Comparison of ENCODE assay signal across 1 cellular context in the genomic region with DNA sequence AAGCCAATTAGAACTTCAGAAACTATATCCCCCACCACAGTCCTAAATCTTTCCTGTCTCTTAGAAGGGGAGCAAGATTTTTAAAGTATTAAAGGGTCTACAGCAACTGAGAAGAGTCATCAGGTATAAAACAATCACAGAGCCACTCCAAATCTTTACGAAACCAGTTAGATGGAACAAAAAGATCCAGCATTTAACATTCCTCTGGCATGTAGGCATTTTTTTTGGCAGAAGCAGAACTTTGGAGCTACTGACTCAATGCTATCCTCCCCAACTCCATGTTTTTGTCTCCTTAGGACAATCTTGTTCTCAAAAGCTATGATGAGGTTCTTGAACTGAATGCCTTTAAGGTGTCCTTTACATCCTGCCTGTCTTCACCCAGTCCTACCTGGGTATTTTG.
TF ChIP-seq lines count a peak whose summit lies in the region.

No MANE protein-coding gene starts in this region.

TF ChIP-seq in SK-N-SH, 30 proteins besides CTCF, POLR2A, EP300 and RAD21:
- TF ChIP-seq, protein P1, sequence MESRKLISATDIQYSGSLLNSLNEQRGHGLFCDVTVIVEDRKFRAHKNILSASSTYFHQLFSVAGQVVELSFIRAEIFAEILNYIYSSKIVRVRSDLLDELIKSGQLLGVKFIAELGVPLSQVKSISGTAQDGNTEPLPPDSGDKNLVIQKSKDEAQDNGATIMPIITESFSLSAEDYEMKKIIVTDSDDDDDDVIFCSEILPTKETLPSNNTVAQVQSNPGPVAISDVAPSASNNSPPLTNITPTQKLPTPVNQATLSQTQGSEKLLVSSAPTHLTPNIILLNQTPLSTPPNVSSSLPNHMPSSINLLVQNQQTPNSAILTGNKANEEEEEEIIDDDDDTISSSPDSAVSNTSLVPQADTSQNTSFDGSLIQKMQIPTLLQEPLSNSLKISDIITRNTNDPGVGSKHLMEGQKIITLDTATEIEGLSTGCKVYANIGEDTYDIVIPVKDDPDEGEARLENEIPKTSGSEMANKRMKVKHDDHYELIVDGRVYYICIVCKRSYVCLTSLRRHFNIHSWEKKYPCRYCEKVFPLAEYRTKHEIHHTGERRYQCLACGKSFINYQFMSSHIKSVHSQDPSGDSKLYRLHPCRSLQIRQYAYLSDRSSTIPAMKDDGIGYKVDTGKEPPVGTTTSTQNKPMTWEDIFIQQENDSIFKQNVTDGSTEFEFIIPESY (IDR thresholded peaks at IDR 0.05; ENCODE audit: borderline replicate concordance, low read depth): no peak
- no peak for TF ChIP-seq CHD2 (IDR thresholded peaks at IDR 0.05; ENCODE audit: low read length, partially characterized antibody)
